In genomic region chr3:171600030-171600429, GRCh38 we compare ENCODE assay signal across 8 cellular contexts.
"Had no signal": no experiment of that assay in that cellular context is flagged by ENCODE, and none has a peak within 500 bp of the region (broad histone marks: within the 10 kb centered on the region; RNA-seq: fewer than 3 reads in every experiment).

No MANE protein-coding gene starts in this region.

- H3K27ac ChIP-seq: HL-60, KMS-11 had no signal

- H3K27ac Mint-ChIP-seq: IgD-negative memory B cell had no signal

- H3K4me3 ChIP-seq: K562 had no signal

- FAIRE-seq: HepG2, K562 had no signal

- H3K27me3 Mint-ChIP-seq: IgD-negative memory B cell had no signal

- H3K9ac ChIP-seq: KMS-11 had no signal

- ATAC-seq: HepG2, K562 had no signal

- DNase-seq: IMR-90, KBM-7, KG1 had no signal

- H3K9me3 Mint-ChIP-seq: IgD-negative memory B cell had no signal

- H3K4me1 Mint-ChIP-seq: IgD-negative memory B cell had no signal

- H3K4me3 Mint-ChIP-seq: IgD-negative memory B cell had no signal

- H3K36me3 Mint-ChIP-seq: IgD-negative memory B cell had no signal

- H3K4me2 ChIP-seq: KMS-11 had no signal
